Comparison of ENCODE assay signal across 18 cellular contexts in genomic region chr1:30923597-30923996, GRCh38. TPM values are rescaled to one million over a fixed set of nuclear protein-coding genes. Genes with fewer than 3 reads are reported as not detected.
DNase-seq lines count a peak whose midpoint lies in the region; ATAC-seq and TF ChIP-seq lines count a peak whose summit lies in the region.
"Had no signal": no experiment of that assay in that cellular context is flagged by ENCODE, and none has a peak within 500 bp of the region (broad histone marks: within the 10 kb centered on the region; RNA-seq: fewer than 3 reads in every experiment).

No MANE protein-coding gene starts in this region.

- H3K27me3 Mint-ChIP-seq in HFFc6 (ENCODE audit: insufficient read depth), result peaks cover 3% of the 10 kb centered on the region

- peaks cover 28% of the 10 kb centered on the region for H3K4me1 Mint-ChIP-seq in HFFc6 (ENCODE audit: low read depth)

- H3K27ac Mint-ChIP-seq in HFFc6, result no peak overlapping the region
- H3K27ac Mint-ChIP-seq: CD14-positive monocyte had no signal

- TF ChIP-seq CTCF in HFFc6 (IDR thresholded peaks at IDR 0.05), result no peak
- no peak for TF ChIP-seq CTCF in fibroblast of the aortic adventitia (IDR thresholded peaks at IDR 0.05; ENCODE audit: insufficient read depth, low read length)

- H3K4me3 ChIP-seq in fibroblast of the aortic adventitia (ENCODE audit: low read depth, low read length), result no peak overlapping the region
- H3K4me3 ChIP-seq: SJSA1 had no signal

- peak; percentile 43 for DNase-seq in A172 (ENCODE audit: low spot score)
- DNase-seq in HFFc6, result peak; percentile 41
- DNase-seq in amniotic epithelial cell (ENCODE audit: low read depth), result peak; percentile 48
- DNase-seq in fibroblast of the aortic adventitia (ENCODE audit: low read depth), result peak; percentile 43
- DNase-seq in NCI-H146 (lab: John Stamatoyannopoulos, UW), result no peak
- no peak for DNase-seq in activated CD4-positive, alpha-beta T cell treated with anti-CD3 and anti-CD28 coated beads for 1 hour
- DNase-seq in NCI-H2081 (lab: John Stamatoyannopoulos, UW), result no peak
- DNase-seq: 8988T; Caco-2; Kasumi-1; NCI-H1436 treated with DMSO at 0.1 percent for 48 hours; NCI-H2227 treated with DMSO at 0.1 percent for 48 hours; NCI-H69; NK-92 treated with Interleukin-12 subunit alpha and Interleukin-12 subunit beta, amount 100 ng/mL, for 24 hours; OCI-M1 had no signal

- H3K36me3 Mint-ChIP-seq in HFFc6 (ENCODE audit: low read depth), result no peaks in the 10 kb centered on the region
- H3K36me3 Mint-ChIP-seq: CD14-positive monocyte had no signal

- H3K9me3 Mint-ChIP-seq in HFFc6, result no peaks in the 10 kb centered on the region
- H3K9me3 Mint-ChIP-seq: CD14-positive monocyte had no signal

- ATAC-seq in GM19023 (IDR thresholded peaks at IDR 0.05; ENCODE audit: unreplicated experiment), result no peak

- H3K4me3 Mint-ChIP-seq in HFFc6, result no peak overlapping the region
- H3K4me3 Mint-ChIP-seq: CD14-positive monocyte had no signal

RNA-seq across cellular contexts. Expression of gene SDC3, which starts 15.0 kb away (rescaled TPM):
- 10.2 and 18.4 TPM in 2 replicates for total RNA-seq in A172 (2014; rRNA removed; shearing (Covaris generic))
- total RNA-seq in HFFc6 (2021; fragmentation: NEBNext Ultra II Directional; extraction: Animal tissue kit (Norgen Biotek cat#: 25700)), result 10 to 100 TPM; 50.9 to 60.5 (median 56.7) TPM
- 26.8 and 47.5 TPM in 2 replicates for total RNA-seq in fibroblast of the aortic adventitia (ENCODE audit: low replicate concordance)

Comparison
In these comparisons a context has a peak if more than half of its experiments do, and no peak if none do; other contexts are left out.
1. DNase-seq: peak in A172 (single experiment), HFFc6 (single experiment), amniotic epithelial cell (single experiment) and fibroblast of the aortic adventitia (single experiment); none in NCI-H146 (single experiment), activated CD4-positive, alpha-beta T cell treated with anti-CD3 and anti-CD28 coated beads for 1 hour (single experiment) and NCI-H2081 (0 of 2).